Comparison of ENCODE assay signal across 13 cellular contexts in genomic region chr10:92755725-92756124, GRCh38.
A peak's percentile ranks its signal among the peaks of the same experiment; 100 is the strongest.
DNase-seq lines count a peak whose midpoint lies in the region; ATAC-seq and TF ChIP-seq lines count a peak whose summit lies in the region.
"Had no signal": no experiment of that assay in that cellular context is flagged by ENCODE, and none has a peak within 500 bp of the region (broad histone marks: within the 10 kb centered on the region; RNA-seq: fewer than 3 reads in every experiment).

No MANE protein-coding gene starts in this region.

- H3K4me3 ChIP-seq in Loucy (ENCODE audit: low read length, poor library complexity, severe bottlenecking) (peak overlapping the region; percentile 72), neural progenitor cell (no peak overlapping the region)
- H3K4me3 ChIP-seq: adrenal gland had no signal

- H3K27me3 ChIP-seq in Loucy (ENCODE audit: insufficient read depth, low read length, poor library complexity, severe bottlenecking) (no peaks in the 10 kb centered on the region), neural progenitor cell (no peaks in the 10 kb centered on the region)
- H3K27me3 ChIP-seq: adrenal gland had no signal

- intact Hi-C loops in CD14-positive monocyte (cut with micrococcal nuclease) = loop anchor here (2.0 to 10.0 kb wide), 4 partner anchors 13 to 92 kb away; partner anchors contain the start of gene EXOC6 (in 1 of the 2)

- H3K27ac ChIP-seq in cingulate gyrus (ENCODE audit: low read depth, low read length) = peak overlapping the region; percentile 29
- no peak overlapping the region for H3K27ac ChIP-seq in neural progenitor cell

- peaks cover 0 to 3% (median 0%) of the 10 kb centered on the region in 3 donors for H3K27me3 Mint-ChIP-seq in CD14-positive monocyte (ENCODE audit: low read depth in 3 of 3)
- peaks cover 3% of the 10 kb centered on the region for H3K27me3 Mint-ChIP-seq in neural progenitor cell (ENCODE audit: insufficient read depth, low read depth)

- H2AFZ ChIP-seq in Loucy (ENCODE audit: low read length) (no peak overlapping the region), neural progenitor cell (replicated peaks) (peak overlapping the region; percentile 36)

- peaks cover 26% of the 10 kb centered on the region for H3F3A ChIP-seq in Loucy (ENCODE audit: low read depth)
- peaks cover 6% of the 10 kb centered on the region for H3F3A ChIP-seq in neural progenitor cell (ENCODE audit: low read depth)

- no peaks in the 10 kb centered on the region for H3K36me3 ChIP-seq in Loucy (ENCODE audit: insufficient read depth, low read length)
- H3K36me3 ChIP-seq in neural progenitor cell = no peaks in the 10 kb centered on the region
- H3K36me3 ChIP-seq: adrenal gland had no signal

- ATAC-seq in stimulated activated naive CD8-positive, alpha-beta T cell treated with anti-CD3 and anti-CD28 coated beads, Interleukin-15, Interleukin-2, amounts not matched to agents 100 U/mL and 50 U/mL, for 24 hours = no peak

- H3K79me2 ChIP-seq in Loucy (ENCODE audit: insufficient read depth, low read length) (no peaks in the 10 kb centered on the region), neural progenitor cell (ENCODE audit: low read depth) (no peaks in the 10 kb centered on the region)

- H3K4me2 ChIP-seq in Loucy (ENCODE audit: low read depth, low read length, poor library complexity, severe bottlenecking) = peak overlapping the region; percentile 89
- H3K4me2 ChIP-seq in neural progenitor cell = no peak overlapping the region

- DNase-seq in CD14-positive monocyte (ENCODE audit: low spot score) (no peak), neural progenitor cell (ENCODE audit: low spot score) (no peak), NCI-H2081 (lab: John Stamatoyannopoulos, UW) (no peak), epidermal melanocyte (ENCODE audit: insufficient read length, low spot score) (no peak), NCI-H2196 (lab: John Stamatoyannopoulos, UW; ENCODE audit: unreplicated experiment) (no peak)
- DNase-seq in stimulated activated naive CD8-positive, alpha-beta T cell treated with anti-CD3 and anti-CD28 coated beads, Interleukin-15, Interleukin-2, amounts not matched to agents 100 U/mL and 50 U/mL, for 24 hours = no peak
- DNase-seq: adrenal gland; central memory CD4-positive, alpha-beta T cell; H9; NCI-H1092; NCI-H774 had no signal

- H3K9me3 Mint-ChIP-seq in CD14-positive monocyte = peaks cover 0 to 4% (median 3%) of the 10 kb centered on the region in 7 donors
- no peaks in the 10 kb centered on the region for H3K9me3 Mint-ChIP-seq in neural progenitor cell
- H3K9me3 Mint-ChIP-seq: H9 had no signal

- TF ChIP-seq CTCF in CD14-positive monocyte (IDR thresholded peaks at IDR 0.05) (no peak), Loucy (conservative IDR thresholded peaks at IDR 0.05; ENCODE audit: low read length) (no peak), neural progenitor cell (IDR thresholded peaks at IDR 0.05) (no peak)

- H3K36me3 Mint-ChIP-seq in CD14-positive monocyte (peaks cover 0 to 4% of the 10 kb centered on the region in 2 donors), neural progenitor cell (no peaks in the 10 kb centered on the region)

- no peaks in the 10 kb centered on the region for H3K9me2 ChIP-seq in Loucy (replicated peaks; ENCODE audit: low read depth, low read length)

- H3K9ac ChIP-seq in Loucy (ENCODE audit: low read depth, low read length, poor library complexity, severe bottlenecking) = peak overlapping the region; percentile 89
- H3K9ac ChIP-seq in neural progenitor cell = no peak overlapping the region

- H3K4me1 ChIP-seq in Loucy (ENCODE audit: insufficient read depth, low read length, poor library complexity, severe bottlenecking) = peaks cover 66% of the 10 kb centered on the region
- peaks cover 22% of the 10 kb centered on the region for H3K4me1 ChIP-seq in neural progenitor cell

- H3K27ac Mint-ChIP-seq in CD14-positive monocyte (peak overlapping the region; percentile 82 to 98 (median 95)), neural progenitor cell (no peak overlapping the region)
- H3K27ac Mint-ChIP-seq: H9 had no signal

- H3K9me3 ChIP-seq in Loucy (ENCODE audit: insufficient read depth, low read depth, low read length) (no peaks in the 10 kb centered on the region), neural progenitor cell (ENCODE audit: low read depth) (no peaks in the 10 kb centered on the region)
- H3K9me3 ChIP-seq: adrenal gland had no signal

- peaks cover 85% of the 10 kb centered on the region for H3K4me1 Mint-ChIP-seq in CD14-positive monocyte
- H3K4me1 Mint-ChIP-seq in neural progenitor cell = peaks cover 20% of the 10 kb centered on the region

- H3K4me3 Mint-ChIP-seq in CD14-positive monocyte (peak overlapping the region in 1 of 2 donors; percentile 65), neural progenitor cell (no peak overlapping the region)
- H3K4me3 Mint-ChIP-seq: H9 had no signal

- H4K20me1 ChIP-seq in Loucy (ENCODE audit: insufficient read depth, low read length, poor library complexity, severe bottlenecking) = no peaks in the 10 kb centered on the region
- H4K20me1 ChIP-seq in neural progenitor cell (ENCODE audit: low read depth) = no peaks in the 10 kb centered on the region
